8 cellular contexts compared by ENCODE assay signal in genomic region chr5:91378683-91379601, GRCh38. TPM values are rescaled to one million over a fixed set of nuclear protein-coding genes. Genes with fewer than 3 reads are reported as not detected.
DNase-seq lines count a peak whose midpoint lies in the region; ATAC-seq and TF ChIP-seq lines count a peak whose summit lies in the region.

No MANE protein-coding gene starts in this region.

- H3K9me3 ChIP-seq in CD8-positive, alpha-beta memory T cell (ENCODE audit: low read length), result no peaks in the 10 kb centered on the region
- H3K9me3 ChIP-seq in MG63, result no peaks in the 10 kb centered on the region

- H3K27ac Mint-ChIP-seq in CD8-positive, alpha-beta memory T cell, result peak overlapping the region; percentile 96 to 100 (median 99)
- H3K27ac Mint-ChIP-seq in naive thymus-derived CD8-positive, alpha-beta T cell, result peak overlapping the region; percentile 99 to 100 (median 100)

- no peaks in the 10 kb centered on the region for H3K9me3 Mint-ChIP-seq in CD8-positive, alpha-beta memory T cell
- no peaks in the 10 kb centered on the region for H3K9me3 Mint-ChIP-seq in naive thymus-derived CD8-positive, alpha-beta T cell

- no peaks in the 10 kb centered on the region for H3K27me3 ChIP-seq in CD8-positive, alpha-beta memory T cell (ENCODE audit: insufficient read depth, low read length, poor library complexity, severe bottlenecking)
- no peaks in the 10 kb centered on the region for H3K27me3 ChIP-seq in MG63

- ATAC-seq in naive thymus-derived CD8-positive, alpha-beta T cell, result no peak
- ATAC-seq in GM21619 (IDR thresholded peaks at IDR 0.05; ENCODE audit: unreplicated experiment) (no peak), GM21447 (IDR thresholded peaks at IDR 0.05; ENCODE audit: unreplicated experiment) (no peak)

- peaks cover 4 to 78% (median 10%) of the 10 kb centered on the region in 3 donors for H3K36me3 Mint-ChIP-seq in CD8-positive, alpha-beta memory T cell
- peaks cover 15 to 50% (median 22%) of the 10 kb centered on the region in 3 donors for H3K36me3 Mint-ChIP-seq in naive thymus-derived CD8-positive, alpha-beta T cell

- H3K4me3 Mint-ChIP-seq in CD8-positive, alpha-beta memory T cell, result peak overlapping the region; percentile 94 to 100 (median 96)
- H3K4me3 Mint-ChIP-seq in naive thymus-derived CD8-positive, alpha-beta T cell, result peak overlapping the region; percentile 90 to 100 (median 99)

- peak overlapping the region; percentile 99 for H3K27ac ChIP-seq in CD8-positive, alpha-beta memory T cell (ENCODE audit: low read depth, low read length)

- CTCF ChIA-PET in CD8-positive, alpha-beta memory T cell (lab: Charles Lee), result interaction anchor here (0.7 to 2.2 kb wide), 7 partner anchors 61 to 156 kb away, joined by 3 to 9 read pairs (median 3); no protein-coding TSS in a partner anchor

- no peak for DNase-seq in CD8-positive, alpha-beta memory T cell
- no peak for DNase-seq in MG63
- DNase-seq in choroid plexus epithelial cell (ENCODE audit: low read depth), result no peak
- no peak for DNase-seq in naive thymus-derived CD8-positive, alpha-beta T cell
- no peak for DNase-seq in NCI-H146 (lab: John Stamatoyannopoulos, UW)
- no peak for DNase-seq in NCI-H1105 treated with DMSO at 0.1 percent for 48 hours (lab: John Stamatoyannopoulos, UW)

- H3K4me3 ChIP-seq in CD8-positive, alpha-beta memory T cell (ENCODE audit: low read length), result peak overlapping the region; percentile 71
- H3K4me3 ChIP-seq in MG63 (peak overlapping the region; percentile 87), choroid plexus epithelial cell (ENCODE audit: low read depth, low read length) (peak overlapping the region; percentile 82)

- peaks cover 0 to 2% of the 10 kb centered on the region in 2 donors for H3K27me3 Mint-ChIP-seq in CD8-positive, alpha-beta memory T cell
- H3K27me3 Mint-ChIP-seq in naive thymus-derived CD8-positive, alpha-beta T cell, result no peaks in the 10 kb centered on the region

- H3K4me1 Mint-ChIP-seq in CD8-positive, alpha-beta memory T cell, result peaks cover 39 to 53% (median 46%) of the 10 kb centered on the region in 3 donors
- peaks cover 10 to 47% (median 29%) of the 10 kb centered on the region in 4 donors for H3K4me1 Mint-ChIP-seq in naive thymus-derived CD8-positive, alpha-beta T cell

- POLR2A ChIA-PET in CD8-positive, alpha-beta memory T cell (lab: Charles Lee), result interaction anchor here (0.5 to 2.2 kb wide), 6 partner anchors 8 to 904 kb away, joined by 4 to 45 read pairs (median 6); partner anchors contain the start of genes MBLAC2 and POLR3G
- POLR2A ChIA-PET in naive thymus-derived CD8-positive, alpha-beta T cell (lab: Charles Lee), result interaction anchor here (0.6 to 6.7 kb wide), 22 partner anchors 8 to 969 kb away, joined by 3 to 274 read pairs (median 10); partner anchors contain the start of genes CETN3, MBLAC2 and POLR3G

- TF ChIP-seq CTCF in choroid plexus epithelial cell (conservative IDR thresholded peaks at IDR 0.05; ENCODE audit: low read depth, low read length), result no peak

- H3K4me1 ChIP-seq in CD8-positive, alpha-beta memory T cell (ENCODE audit: insufficient read depth, low read length), result peaks cover 33% of the 10 kb centered on the region

- peaks cover 36% of the 10 kb centered on the region for H3K36me3 ChIP-seq in CD8-positive, alpha-beta memory T cell (ENCODE audit: insufficient read depth, low read length)
- H3K36me3 ChIP-seq in MG63, result peaks cover 69% of the 10 kb centered on the region

RNA-seq across cellular contexts. Expression of gene ARRDC3, which starts 4.2 kb away (rescaled TPM):
- total RNA-seq in CD8-positive, alpha-beta memory T cell, result 10 to 100 TPM; 30.3 to 32.4 TPM
- 54.4 TPM for polyA plus RNA-seq in CD8-positive, alpha-beta memory T cell
- 66.1 and 70.6 TPM in 2 replicates for total RNA-seq in MG63 (2014; rRNA removed; shearing (Covaris generic); ENCODE audit: low replicate concordance)
- total RNA-seq in naive thymus-derived CD8-positive, alpha-beta T cell, result 100 to 1,000 TPM; 355 to 374 TPM
- polyA plus RNA-seq in naive thymus-derived CD8-positive, alpha-beta T cell, result 100 to 1,000 TPM in 2 of 3 donors, 10 to 100 TPM in 1; 72.6 to 134 (median 113) TPM
